20 cellular contexts compared by ENCODE assay signal in genomic region chr15:77670558-77671148, GRCh38. TPM values are rescaled to one million over a fixed set of nuclear protein-coding genes. Genes with fewer than 3 reads are reported as not detected.
DNase-seq lines count a peak whose midpoint lies in the region; ATAC-seq and TF ChIP-seq lines count a peak whose summit lies in the region.
"Had no signal": no experiment of that assay in that cellular context is flagged by ENCODE, and none has a peak within 500 bp of the region (broad histone marks: within the 10 kb centered on the region; RNA-seq: fewer than 3 reads in every experiment).

No MANE protein-coding gene starts in this region.

- H3K9me3 ChIP-seq in right atrium auricular region (no peaks in the 10 kb centered on the region), left ventricle myocardium inferior (replicated peaks) (no peaks in the 10 kb centered on the region), endodermal cell (ENCODE audit: control insufficient read depth, low read length) (no peaks in the 10 kb centered on the region), hepatocyte (ENCODE audit: low read depth) (no peaks in the 10 kb centered on the region)

- H3K27ac Mint-ChIP-seq in WTC11 = no peak overlapping the region
- no peak overlapping the region for H3K27ac Mint-ChIP-seq in endodermal cell

- H3K36me3 ChIP-seq in right atrium auricular region (no peaks in the 10 kb centered on the region), left ventricle myocardium inferior (no peaks in the 10 kb centered on the region), endodermal cell (ENCODE audit: control insufficient read depth, insufficient read depth, low read length) (no peaks in the 10 kb centered on the region), hepatocyte (replicated peaks; ENCODE audit: insufficient read depth, low read depth) (no peaks in the 10 kb centered on the region)

- H3K4me3 Mint-ChIP-seq in WTC11 (no peak overlapping the region), endodermal cell (no peak overlapping the region)

- H3K9me2 ChIP-seq in hepatocyte (replicated peaks; ENCODE audit: insufficient read depth) = no peaks in the 10 kb centered on the region

- H2AFZ ChIP-seq in hepatocyte = no peak overlapping the region

- H3K79me2 ChIP-seq in hepatocyte = no peaks in the 10 kb centered on the region

- no peak for DNase-seq in right atrium auricular region (ENCODE audit: low spot score)
- DNase-seq in left ventricle myocardium inferior = no peak
- no peak for DNase-seq in WTC11 (ENCODE audit: low spot score)
- DNase-seq in endodermal cell = no peak
- DNase-seq in hepatic stellate cell (ENCODE audit: low spot score) = no peak
- no peak for DNase-seq in hepatocyte (ENCODE audit: low spot score)
- DNase-seq in H4 (ENCODE audit: low spot score) = no peak
- DNase-seq: EL, GF-D8, HCEC 1CT, NCI-H1105, NCI-H146, NCI-H2029, NCI-H2227 treated with DMSO at 0.1 percent for 48 hours, NCI-H510A treated with DMSO at 0.1 percent for 48 hours, NCI-H748 treated with DMSO at 0.1 percent for 48 hours, OCI-M1, Right ventricle myocardium superior, SW 1271 had no signal

- POLR2A ChIA-PET in WTC11 (lab: Charles Lee) = no interaction called here

- H3K36me3 Mint-ChIP-seq in WTC11 (no peaks in the 10 kb centered on the region), endodermal cell (ENCODE audit: low read depth) (no peaks in the 10 kb centered on the region)

- H3K27ac ChIP-seq in right atrium auricular region (peak overlapping the region; percentile 78 to 89), left ventricle myocardium inferior (replicated peaks) (no peak overlapping the region), endodermal cell (ENCODE audit: low read depth, low read length) (peak overlapping the region; percentile 67), hepatocyte (no peak overlapping the region)
- H3K27ac ChIP-seq: KMS-11 had no signal

- H3K9me3 Mint-ChIP-seq in WTC11 = no peaks in the 10 kb centered on the region
- H3K9me3 Mint-ChIP-seq in endodermal cell = no peaks in the 10 kb centered on the region

- H3K4me1 Mint-ChIP-seq in WTC11 (no peaks in the 10 kb centered on the region), endodermal cell (no peaks in the 10 kb centered on the region)

- H3K27me3 Mint-ChIP-seq in WTC11 (ENCODE audit: low read depth) = no peaks in the 10 kb centered on the region
- H3K27me3 Mint-ChIP-seq in endodermal cell (ENCODE audit: insufficient read depth) = peaks cover 5% of the 10 kb centered on the region

- no peak overlapping the region for H3K9ac ChIP-seq in endodermal cell (ENCODE audit: extremely low read depth, low read length, poor library complexity, severe bottlenecking)
- H3K9ac ChIP-seq: KMS-11 had no signal

- peaks cover 0 to 24% of the 10 kb centered on the region in 2 donors for H3K4me1 ChIP-seq in right atrium auricular region
- peaks cover 6% of the 10 kb centered on the region for H3K4me1 ChIP-seq in left ventricle myocardium inferior
- no peaks in the 10 kb centered on the region for H3K4me1 ChIP-seq in endodermal cell (ENCODE audit: control insufficient read depth, insufficient read depth, low read length)
- no peaks in the 10 kb centered on the region for H3K4me1 ChIP-seq in hepatocyte (ENCODE audit: insufficient read depth)

- TF ChIP-seq CTCF in right atrium auricular region (IDR thresholded peaks at IDR 0.05) (no peak), left ventricle myocardium inferior (IDR thresholded peaks at IDR 0.05; ENCODE audit: borderline replicate concordance) (no peak), WTC11 (IDR thresholded peaks at IDR 0.05) (no peak), endodermal cell (conservative IDR thresholded peaks at IDR 0.05) (no peak), hepatocyte (IDR thresholded peaks at IDR 0.05; ENCODE audit: poor library complexity) (no peak)

- no peak for ATAC-seq in WTC11

- peak overlapping the region in 1 of 2 donors; percentile 11 for H3K4me3 ChIP-seq in right atrium auricular region
- no peak overlapping the region for H3K4me3 ChIP-seq in left ventricle myocardium inferior
- no peak overlapping the region for H3K4me3 ChIP-seq in endodermal cell (ENCODE audit: low read length)
- no peak overlapping the region for H3K4me3 ChIP-seq in hepatocyte

- intact Hi-C loops in left ventricle myocardium inferior (cut with micrococcal nuclease) = no loop called here

- no peaks in the 10 kb centered on the region for H4K20me1 ChIP-seq in hepatocyte (ENCODE audit: insufficient read depth, poor library complexity, severe bottlenecking)

- H3K27me3 ChIP-seq in right atrium auricular region (no peaks in the 10 kb centered on the region), left ventricle myocardium inferior (ENCODE audit: low read depth) (peaks cover 50% of the 10 kb centered on the region), endodermal cell (ENCODE audit: control insufficient read depth, insufficient read depth, low read length, poor library complexity, severe bottlenecking) (no peaks in the 10 kb centered on the region), hepatocyte (no peaks in the 10 kb centered on the region)

- WGBS in endodermal cell (ENCODE audit: insufficient coverage in 1 of 2, insufficient read length in 1 of 2), 2 experiments = 86 to 100% methylated on average over 4 of the region's 4 CpGs
- WGBS in hepatocyte (ENCODE audit: low lambda C conversion rate, missing lambda C conversion rate) = 90% methylated on average over 4 of the region's 4 CpGs

- CTCF ChIA-PET in WTC11 (lab: Charles Lee) = interaction anchor here (0.6 to 2.9 kb wide), 5 partner anchors 11 to 191 kb away, joined by 3 to 13 read pairs (median 9); no protein-coding TSS in a partner anchor

- no peak overlapping the region for H3K4me2 ChIP-seq in hepatocyte
- H3K4me2 ChIP-seq: KMS-11 had no signal

TF ChIP-seq in WTC11, 78 proteins besides CTCF, POLR2A, EP300 and RAD21:
- TF ChIP-seq ELF4 (CRISPR knock-in tag; IDR thresholded peaks at IDR 0.05; ENCODE audit: low read depth) (no peak), FOXJ3 (CRISPR knock-in tag; IDR thresholded peaks at IDR 0.05; ENCODE audit: borderline replicate concordance) (no peak), ESRRA (CRISPR knock-in tag; IDR thresholded peaks at IDR 0.05; ENCODE audit: borderline replicate concordance) (0 out of 2 replicates have a peak, but pooled peaks have one; percentile 26), CREM (CRISPR knock-in tag; IDR thresholded peaks at IDR 0.05) (no peak), ATF1 (CRISPR knock-in tag; IDR thresholded peaks at IDR 0.05) (no peak), ZNF423 (CRISPR knock-in tag; IDR thresholded peaks at IDR 0.05) (no peak)

RNA-seq across cellular contexts. Expression of gene LINGO1, which starts 37.9 kb away (rescaled TPM):
- total RNA-seq in right atrium auricular region = 1 to 10 TPM; 7.0 to 9.4 TPM
- total RNA-seq in left ventricle myocardium inferior = 0.96 TPM
- 51.3 to 60.5 TPM (median 58.9 TPM) in 3 replicates for total RNA-seq in WTC11 (2021)
- total RNA-seq in endodermal cell = 10 to 100 TPM in 1 of 2 donors, 1 to 10 TPM in 1; 7.9 to 19.7 TPM
- polyA plus RNA-seq in endodermal cell (2013, experiment 1 of 2) = 29.2 TPM
- polyA plus RNA-seq in endodermal cell (2013, experiment 2 of 2) = 22.2 TPM
- 3.3 and 4.3 TPM in 2 replicates for total RNA-seq in hepatocyte
- 5.1 and 8.1 TPM in 2 replicates for polyA plus RNA-seq in hepatocyte
- 0.41 TPM in 1 of 2 replicates, not detected in the other for total RNA-seq in H4 (2014; rRNA removed; shearing (Covaris generic))

Comparison
In these comparisons a context has a peak if more than half of its experiments do, and no peak if none do; other contexts are left out.
1. H3K27ac ChIP-seq: peak in right atrium auricular region (2 of 2) and endodermal cell (single experiment); none in left ventricle myocardium inferior (single experiment) and hepatocyte (single experiment).